Comparison of ENCODE assay signal across 10 cellular contexts in genomic region chr6:33589366-33589722, GRCh38. TPM values are rescaled to one million over a fixed set of nuclear protein-coding genes. Genes with fewer than 3 reads are reported as not detected.
DNase-seq lines count a peak whose midpoint lies in the region; ATAC-seq and TF ChIP-seq lines count a peak whose summit lies in the region.
"Had no signal": no experiment of that assay in that cellular context is flagged by ENCODE, and none has a peak within 500 bp of the region (broad histone marks: within the 10 kb centered on the region; RNA-seq: fewer than 3 reads in every experiment).

No MANE protein-coding gene starts in this region.

- peak overlapping the region in 3 of 4 donors; percentile 8 to 59 (median 34) for H3K27ac ChIP-seq in sigmoid colon
- H3K27ac ChIP-seq: SK-N-MC had no signal

- H3K4me1 Mint-ChIP-seq in HFFc6 (ENCODE audit: low read depth): peaks cover 34% of the 10 kb centered on the region
- peaks cover 22% of the 10 kb centered on the region for H3K4me1 Mint-ChIP-seq in T-helper 2 cell treated with Interferon-gamma antibody and Interleukin-4, amounts not matched to agents 5 μg/mL and 100 μg/mL, for 36 hours (ENCODE audit: low read depth)

- no peak overlapping the region for H3K4me3 ChIP-seq in sigmoid colon
- H3K4me3 ChIP-seq: SK-N-MC had no signal

- no peak overlapping the region for H3K4me3 Mint-ChIP-seq in HFFc6
- H3K4me3 Mint-ChIP-seq in T-helper 2 cell treated with Interferon-gamma antibody and Interleukin-4, amounts not matched to agents 5 μg/mL and 100 μg/mL, for 36 hours: no peak overlapping the region
- H3K4me3 Mint-ChIP-seq: activated naive CD8-positive, alpha-beta T cell treated with anti-CD3 and anti-CD28 coated beads, Interleukin-2, amount 10 ng/mL, durations not matched to agents 7 days and 5 days had no signal

- no peaks in the 10 kb centered on the region for H3K36me3 ChIP-seq in sigmoid colon

- TF ChIP-seq EP300 in sigmoid colon (IDR thresholded peaks at IDR 0.05): no peak

- H3K27ac Mint-ChIP-seq in HFFc6: peak overlapping the region; percentile 97
- H3K27ac Mint-ChIP-seq in T-helper 2 cell treated with Interferon-gamma antibody and Interleukin-4, amounts not matched to agents 5 μg/mL and 100 μg/mL, for 36 hours: no peak overlapping the region

- no peaks in the 10 kb centered on the region; the same call in none of the 2 replicates for H3K27me3 Mint-ChIP-seq in HFFc6 (ENCODE audit: insufficient read depth)
- peaks cover 3% of the 10 kb centered on the region for H3K27me3 Mint-ChIP-seq in T-helper 2 cell treated with Interferon-gamma antibody and Interleukin-4, amounts not matched to agents 5 μg/mL and 100 μg/mL, for 36 hours (ENCODE audit: low read depth)

- no peaks in the 10 kb centered on the region for H3K9me3 ChIP-seq in sigmoid colon

- TF ChIP-seq CTCF in HFFc6 (IDR thresholded peaks at IDR 0.05): no peak
- no peak for TF ChIP-seq CTCF in sigmoid colon (IDR thresholded peaks at IDR 0.05)

- 13 to 65% methylated on average over 4 of the region's 4 CpGs for WGBS in sigmoid colon, 2 donors

- ATAC-seq in left lobe of liver (peak; percentile 7), HG03354 (IDR thresholded peaks at IDR 0.05; ENCODE audit: poor library complexity, severe bottlenecking, unreplicated experiment) (no peak)

- H3K9me3 Mint-ChIP-seq in HFFc6: no peaks in the 10 kb centered on the region
- H3K9me3 Mint-ChIP-seq in T-helper 2 cell treated with Interferon-gamma antibody and Interleukin-4, amounts not matched to agents 5 μg/mL and 100 μg/mL, for 36 hours: no peaks in the 10 kb centered on the region
- H3K9me3 Mint-ChIP-seq: activated naive CD8-positive, alpha-beta T cell treated with anti-CD3 and anti-CD28 coated beads, Interleukin-2, amount 10 ng/mL, durations not matched to agents 7 days and 5 days had no signal

- H3K36me3 Mint-ChIP-seq in HFFc6 (ENCODE audit: low read depth): no peaks in the 10 kb centered on the region
- H3K36me3 Mint-ChIP-seq in T-helper 2 cell treated with Interferon-gamma antibody and Interleukin-4, amounts not matched to agents 5 μg/mL and 100 μg/mL, for 36 hours (ENCODE audit: low read depth): no peaks in the 10 kb centered on the region
- H3K36me3 Mint-ChIP-seq: activated naive CD8-positive, alpha-beta T cell treated with anti-CD3 and anti-CD28 coated beads, Interleukin-2, amount 10 ng/mL, durations not matched to agents 7 days and 5 days had no signal

- DNase-seq in HFFc6 (no peak), dermis blood vessel endothelial cell (peak; percentile 63), left lobe of liver (ENCODE audit: low spot score) (no peak), sigmoid colon (no peak), DMS153 (lab: John Stamatoyannopoulos, UW) (no peak), NCI-H1105 treated with DMSO at 0.1 percent for 48 hours (lab: John Stamatoyannopoulos, UW) (no peak)
- no peak for DNase-seq in T-helper 2 cell treated with Interferon-gamma antibody and Interleukin-4, amounts not matched to agents 5 μg/mL and 100 μg/mL, for 36 hours (ENCODE audit: low spot score)

- no peak for TF ChIP-seq POLR2A in sigmoid colon (IDR thresholded peaks at IDR 0.05)

- intact Hi-C loops in sigmoid colon (cut with DNase I): loop anchor here (5.0 to 10.0 kb wide), 2 partner anchors 173 to 565 kb away; no protein-coding TSS in a partner anchor

- H3K4me1 ChIP-seq in sigmoid colon: peaks cover 0 to 18% (median 13%) of the 10 kb centered on the region in 4 donors

- H3K27me3 ChIP-seq in sigmoid colon: peaks cover 6 to 18% (median 8%) of the 10 kb centered on the region in 3 donors

RNA-seq across cellular contexts. Expression of gene BAK1, which starts 9.3 kb away (rescaled TPM):
- 10 to 100 TPM; 17.5 to 23.2 (median 19.9) TPM for total RNA-seq in HFFc6 (2021; fragmentation: NEBNext Ultra II Directional; extraction: Animal tissue kit (Norgen Biotek cat#: 25700))
- total RNA-seq in dermis blood vessel endothelial cell: 23.5 and 24.3 TPM in 2 replicates
- 4.8 TPM for total RNA-seq in left lobe of liver
- total RNA-seq in sigmoid colon: 10 to 100 TPM in 3 of 4 donors, 1 to 10 TPM in 1; 8.9 to 11.1 (median 10.4) TPM
- polyA plus RNA-seq in sigmoid colon: 100 to 1,000 TPM in 1 of 3 donors, 10 to 100 TPM in 2; 76.3 to 160 (median 96.9) TPM

RNA-seq across cellular contexts. Expression of gene ITPR3, which starts 31.8 kb away (rescaled TPM):
- 10 to 100 TPM; 20.2 to 30.3 (median 26.9) TPM for total RNA-seq in HFFc6 (2021; fragmentation: NEBNext Ultra II Directional; extraction: Animal tissue kit (Norgen Biotek cat#: 25700))
- total RNA-seq in dermis blood vessel endothelial cell (26.9 and 42.0 TPM in 2 replicates), left lobe of liver (1.3 TPM), sigmoid colon (10 to 100 TPM in 1 of 4 donors, 1 to 10 TPM in 3; 7.7 to 16.9 (median 9.0) TPM)
- 10 to 100 TPM; 10.2 to 75.3 (median 20.6) TPM for polyA plus RNA-seq in sigmoid colon
